15 cellular contexts compared by ENCODE assay signal in the genomic region with DNA sequence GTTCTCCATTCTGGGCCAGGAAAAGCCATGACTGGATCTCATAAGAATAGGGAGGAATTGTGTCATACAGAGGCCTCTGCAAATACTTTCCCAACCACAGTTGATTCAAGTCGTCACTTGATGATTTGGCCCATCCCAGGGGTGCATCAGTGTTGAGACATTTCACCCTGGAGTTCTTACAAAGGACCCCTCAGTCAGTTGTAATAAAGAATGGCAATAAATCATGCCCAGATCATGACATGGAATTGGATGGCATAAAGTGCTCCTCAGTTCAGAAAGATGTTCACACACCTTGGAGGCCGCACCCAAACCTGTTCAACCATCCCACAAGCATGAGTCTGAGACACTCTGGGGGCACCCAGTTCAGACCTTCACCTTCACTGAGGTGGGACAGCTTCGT.
A peak's percentile ranks its signal among the peaks of the same experiment; 100 is the strongest.
DNase-seq lines count a peak whose midpoint lies in the region; ATAC-seq and TF ChIP-seq lines count a peak whose summit lies in the region.
"Had no signal": no experiment of that assay in that cellular context is flagged by ENCODE, and none has a peak within 500 bp of the region (broad histone marks: within the 10 kb centered on the region; RNA-seq: fewer than 3 reads in every experiment).

No MANE protein-coding gene starts in this region.

- no peak for TF ChIP-seq CTCF in psoas muscle (IDR thresholded peaks at IDR 0.05)

- no peaks in the 10 kb centered on the region for H3K9me3 ChIP-seq in psoas muscle

- H3K27ac Mint-ChIP-seq in naive thymus-derived CD8-positive, alpha-beta T cell = peak overlapping the region in 1 of 10 donors; percentile 48
- H3K27ac Mint-ChIP-seq: WTC11 had no signal

- WGBS in psoas muscle, 3 donors = 81 to 96% (median 82%) methylated on average over 3 of the region's 3 CpGs

- peaks cover 5% of the 10 kb centered on the region for H3K4me1 ChIP-seq in psoas muscle

- H3K36me3 ChIP-seq in psoas muscle (ENCODE audit: insufficient read depth in 1 of 2, low read depth in 1 of 2) = no peaks in the 10 kb centered on the region

- no peaks in the 10 kb centered on the region for H3K9me3 Mint-ChIP-seq in naive thymus-derived CD8-positive, alpha-beta T cell

- DNase-seq in AG08396 (ENCODE audit: low spot score) = peak; percentile 54
- peak; percentile 54 for DNase-seq in LHCN-M2 (ENCODE audit: low read depth)
- no peak for DNase-seq in psoas muscle
- no peak for DNase-seq in HuH-7.5 (ENCODE audit: low spot score)
- DNase-seq in naive thymus-derived CD8-positive, alpha-beta T cell = no peak
- no peak for DNase-seq in HK-2 (ENCODE audit: unreplicated experiment)
- DNase-seq: activated naive CD4-positive, alpha-beta T cell treated with anti-CD3 and anti-CD28 coated beads, Interleukin-2, amount 50 U/mL, for 16 hours; central memory CD4-positive, alpha-beta T cell; DMS53; NCI-H1092 treated with DMSO at 0.1 percent for 48 hours; substantia nigra had no signal

- H3K4me3 Mint-ChIP-seq in naive thymus-derived CD8-positive, alpha-beta T cell = no peak overlapping the region
- H3K4me3 Mint-ChIP-seq: WTC11 had no signal

- POLR2A ChIA-PET in naive thymus-derived CD8-positive, alpha-beta T cell (lab: Charles Lee) = interaction anchor here (0.7 kb wide), 1 partner anchor 233 kb away, joined by 4 read pairs; no protein-coding TSS in a partner anchor

- peaks cover 0 to 3% (median 0%) of the 10 kb centered on the region in 5 donors for H3K27me3 Mint-ChIP-seq in naive thymus-derived CD8-positive, alpha-beta T cell

- H3K4me3 ChIP-seq in psoas muscle = no peak overlapping the region
- H3K4me3 ChIP-seq: lung had no signal

- H3K36me3 Mint-ChIP-seq in naive thymus-derived CD8-positive, alpha-beta T cell = peaks cover 0 to 3% (median 0%) of the 10 kb centered on the region in 3 donors
- H3K36me3 Mint-ChIP-seq: WTC11 had no signal

- intact Hi-C loops in psoas muscle (cut with DNase I) = no loop called here

- H3K27me3 ChIP-seq in psoas muscle (ENCODE audit: insufficient read depth in 3 of 3, low read length in 2 of 3) = no peaks in the 10 kb centered on the region

- no peak overlapping the region for H3K27ac ChIP-seq in psoas muscle

- H3K4me1 Mint-ChIP-seq in naive thymus-derived CD8-positive, alpha-beta T cell = peaks cover 0 to 7% (median 5%) of the 10 kb centered on the region in 4 donors

- ATAC-seq in esophagus mucosa (peak; percentile 93), psoas muscle (peak in 3 of 4 donors; percentile 45 to 68 (median 59)), GM18502 (IDR thresholded peaks at IDR 0.05; ENCODE audit: poor library complexity, unreplicated experiment) (no peak)
- no peak for ATAC-seq in naive thymus-derived CD8-positive, alpha-beta T cell
- ATAC-seq: WTC11 had no signal

Comparison
In these comparisons a context has a peak if more than half of its experiments do, and no peak if none do; other contexts are left out.
1. DNase-seq: peak in AG08396 (single experiment) and LHCN-M2 (single experiment); none in psoas muscle (0 of 2), HuH-7.5 (single experiment), naive thymus-derived CD8-positive, alpha-beta T cell (0 of 10) and HK-2 (single experiment).
2. ATAC-seq: peak in esophagus mucosa (single experiment) and psoas muscle (3 of 4); none in GM18502 (single experiment) and naive thymus-derived CD8-positive, alpha-beta T cell (0 of 2).